8 cellular contexts compared by ENCODE assay signal in genomic region chr4:1723131-1723801, GRCh38. TPM values are rescaled to one million over a fixed set of nuclear protein-coding genes. Genes with fewer than 3 reads are reported as not detected.
DNase-seq lines count a peak whose midpoint lies in the region; ATAC-seq and TF ChIP-seq lines count a peak whose summit lies in the region.

No MANE protein-coding gene starts in this region.

- H2AK5ac ChIP-seq in mesendoderm (ENCODE audit: low read length), result no peak overlapping the region

- no peak overlapping the region for H3K4ac ChIP-seq in mesendoderm (ENCODE audit: low read depth, low read length)

- H3K27ac ChIP-seq in AG04450 (ENCODE audit: low read depth, low read length) (no peak overlapping the region), mesendoderm (ENCODE audit: low read depth, low read length) (no peak overlapping the region)

- peaks cover 24% of the 10 kb centered on the region for H3K4me1 ChIP-seq in Loucy (ENCODE audit: insufficient read depth, low read length, poor library complexity, severe bottlenecking)
- peaks cover 5% of the 10 kb centered on the region for H3K4me1 ChIP-seq in mesendoderm (ENCODE audit: control insufficient read depth, low read depth, low read length)

- peaks cover 44% of the 10 kb centered on the region; the same call in 1 of the 2 replicates for H3K36me3 ChIP-seq in Loucy (ENCODE audit: insufficient read depth, low read length)
- H3K36me3 ChIP-seq in mesendoderm (ENCODE audit: control insufficient read depth, insufficient read depth, low read length), result peaks cover 12% of the 10 kb centered on the region

- peak overlapping the region; percentile 97 for H3K9ac ChIP-seq in Loucy (ENCODE audit: low read depth, low read length, poor library complexity, severe bottlenecking)
- H3K9ac ChIP-seq in mesendoderm (ENCODE audit: low read length), result peak overlapping the region; percentile 91

- no peaks in the 10 kb centered on the region; the same call in 1 of the 2 replicates for H3K9me3 ChIP-seq in AG04450 (ENCODE audit: control insufficient read depth, insufficient read depth, low read length)
- no peaks in the 10 kb centered on the region for H3K9me3 ChIP-seq in Loucy (ENCODE audit: insufficient read depth, low read depth, low read length)

- no peak for TF ChIP-seq CTCF in AG04450 (IDR thresholded peaks at IDR 0.05; ENCODE audit: low read depth, low read length)
- no peak for TF ChIP-seq CTCF in Loucy (conservative IDR thresholded peaks at IDR 0.05; ENCODE audit: low read length)

- peaks cover 60% of the 10 kb centered on the region for H4K20me1 ChIP-seq in Loucy (ENCODE audit: insufficient read depth, low read length, poor library complexity, severe bottlenecking)

- H2AFZ ChIP-seq in Loucy (ENCODE audit: low read length), result no peak overlapping the region

- H3K4me3 ChIP-seq in AG04450 (ENCODE audit: low read depth, low read length) (peak overlapping the region; percentile 25; the same call in 1 of the 2 replicates), Loucy (ENCODE audit: low read length, poor library complexity, severe bottlenecking) (peak overlapping the region; percentile 99), mesendoderm (ENCODE audit: low read length) (no peak overlapping the region)

- H3K18ac ChIP-seq in mesendoderm (ENCODE audit: low read length), result no peak overlapping the region

- H3K79me2 ChIP-seq in Loucy (ENCODE audit: insufficient read depth, low read length) (peaks cover 93% of the 10 kb centered on the region), mesendoderm (ENCODE audit: control insufficient read depth, insufficient read depth, low read length) (peaks cover 28% of the 10 kb centered on the region)

- no peak overlapping the region for H3K23ac ChIP-seq in mesendoderm (ENCODE audit: low read length)

- POLR2A ChIA-PET in AG04450 (lab: Yijun Ruan, JAX), result interaction anchor here (2.2 kb wide), 1 partner anchor 11 kb away, joined by 6 read pairs; the partner anchor contains the start of gene SLBP

- H3K4me2 ChIP-seq in Loucy (ENCODE audit: low read depth, low read length, poor library complexity, severe bottlenecking) (peak overlapping the region; percentile 88), mesendoderm (ENCODE audit: low read length) (peak overlapping the region; percentile 93)

- no peak for DNase-seq in AG04450 (ENCODE audit: low read depth, low spot score)
- peak; percentile 75 to 78 for DNase-seq in activated T-cell treated with anti-CD3 and anti-CD28 coated beads, Interleukin-2, amount 50 U/mL, for 48 hours
- no peak for DNase-seq in mesendoderm
- no peak for DNase-seq in HCEC 1CT
- DNase-seq in COLO668 (lab: John Stamatoyannopoulos, UW; ENCODE audit: unreplicated experiment), result no peak
- DNase-seq in NCI-H526 treated with DMSO at 0.1 percent for 48 hours (lab: John Stamatoyannopoulos, UW), result no peak

- H3K27me3 ChIP-seq in AG04450 (ENCODE audit: control insufficient read depth, insufficient read depth, low read length) (no peaks in the 10 kb centered on the region), Loucy (ENCODE audit: insufficient read depth, low read length, poor library complexity, severe bottlenecking) (no peaks in the 10 kb centered on the region), mesendoderm (ENCODE audit: insufficient read depth, low read length, poor library complexity) (no peaks in the 10 kb centered on the region)

- no peaks in the 10 kb centered on the region for H3F3A ChIP-seq in Loucy (ENCODE audit: low read depth)

- no CpG with 5 or more reads among the region's 12 CpGs for WGBS in mesendoderm (ENCODE audit: extremely low coverage, insufficient coverage, low lambda C conversion rate)

- CTCF ChIA-PET in AG04450 (lab: Charles Lee), result interaction anchor here (8.0 kb wide), 1 partner anchor 31 kb away, joined by 94 read pairs; no protein-coding TSS in a partner anchor

- H3K56ac ChIP-seq in mesendoderm (ENCODE audit: low read length), result no peak overlapping the region

- peaks cover 18% of the 10 kb centered on the region for H3K79me1 ChIP-seq in mesendoderm (ENCODE audit: low read length)

- H4K8ac ChIP-seq in mesendoderm (ENCODE audit: low read depth, low read length), result no peak overlapping the region

- H2BK120ac ChIP-seq in mesendoderm (ENCODE audit: low read depth, low read length), result no peak overlapping the region

- H4K5ac ChIP-seq in mesendoderm (ENCODE audit: low read length), result no peak overlapping the region

- no peaks in the 10 kb centered on the region for H3K9me2 ChIP-seq in Loucy (replicated peaks; ENCODE audit: low read depth, low read length)

- ATAC-seq in HG03280 (IDR thresholded peaks at IDR 0.05; ENCODE audit: unreplicated experiment), result no peak

- H2BK15ac ChIP-seq in mesendoderm (replicated peaks; ENCODE audit: low read depth), result no peak overlapping the region

- no peak overlapping the region for H2BK5ac ChIP-seq in mesendoderm (ENCODE audit: low read length)

RNA-seq across cellular contexts. Expression of gene TACC3, which starts 1.9 kb away (rescaled TPM):
- polyA plus RNA-seq in AG04450 (2011; rRNA removed), result 7.0 and 8.5 TPM in 2 replicates
- polyA minus RNA-seq in AG04450 (2011; rRNA and poly(A)+ RNA removed), result 5.3 and 8.8 TPM in 2 replicates
- 125 TPM for polyA plus RNA-seq in mesendoderm (2013, experiment 1 of 2)
- polyA plus RNA-seq in mesendoderm (2013, experiment 2 of 2), result 122 TPM

RNA-seq across cellular contexts. Expression of gene TMEM129, which starts 2.1 kb away (rescaled TPM):
- 13.1 and 20.8 TPM in 2 replicates for polyA plus RNA-seq in AG04450 (2011; rRNA removed)
- polyA minus RNA-seq in AG04450 (2011; rRNA and poly(A)+ RNA removed), result 7.5 and 12.2 TPM in 2 replicates
- 10.9 TPM for polyA plus RNA-seq in mesendoderm (2013, experiment 1 of 2)
- 10.7 TPM for polyA plus RNA-seq in mesendoderm (2013, experiment 2 of 2)

RNA-seq across cellular contexts. Expression of gene SLBP, which starts 11.1 kb away (rescaled TPM):
- polyA plus RNA-seq in AG04450 (2011; rRNA removed), result 56.3 and 72.0 TPM in 2 replicates
- 23.9 and 28.1 TPM in 2 replicates for polyA minus RNA-seq in AG04450 (2011; rRNA and poly(A)+ RNA removed)
- polyA plus RNA-seq in mesendoderm (2013, experiment 1 of 2), result 43.5 TPM
- 43.0 TPM for polyA plus RNA-seq in mesendoderm (2013, experiment 2 of 2)

RNA-seq across cellular contexts. Expression of gene FAM53A, which starts 39.2 kb away (rescaled TPM):
- 1.1 TPM in 2 replicates for polyA plus RNA-seq in AG04450 (2011; rRNA removed)
- polyA minus RNA-seq in AG04450 (2011; rRNA and poly(A)+ RNA removed), result 1.3 and 1.8 TPM in 2 replicates
- polyA plus RNA-seq in mesendoderm (2013, experiment 1 of 2), result 0.20 TPM
- polyA plus RNA-seq in mesendoderm (2013, experiment 2 of 2), result 0.50 TPM

Comparison
In these comparisons a context has a peak if more than half of its experiments do, and no peak if none do; other contexts are left out.
1. DNase-seq: peak in activated T-cell treated with anti-CD3 and anti-CD28 coated beads, Interleukin-2, amount 50 U/mL, for 48 hours (2 of 2); none in AG04450 (single experiment), mesendoderm (single experiment), HCEC 1CT (single experiment), COLO668 (single experiment) and NCI-H526 treated with DMSO at 0.1 percent for 48 hours (single experiment).